8 cellular contexts compared by ENCODE assay signal in the genomic region with DNA sequence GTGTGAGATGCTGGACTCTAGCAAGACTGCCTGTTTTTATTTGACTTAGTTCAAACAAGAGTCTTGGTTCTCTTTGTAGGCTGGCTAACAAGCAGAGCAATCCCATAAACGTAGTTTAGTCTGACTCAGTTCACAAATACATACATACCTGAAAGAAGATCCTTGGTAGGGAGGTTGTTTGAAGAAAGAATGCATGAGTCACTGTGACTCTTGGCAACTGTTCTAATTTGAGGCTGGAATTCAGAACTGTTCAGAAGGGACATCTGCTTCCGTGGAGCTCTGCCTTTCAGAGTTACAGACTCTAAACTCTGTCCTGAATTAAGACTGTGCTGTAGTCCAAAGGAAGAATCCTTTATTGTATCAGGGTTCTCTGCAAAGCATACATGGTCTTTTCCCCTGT. TPM values are rescaled to one million over a fixed set of nuclear protein-coding genes. Genes with fewer than 3 reads are reported as not detected.
DNase-seq lines count a peak whose midpoint lies in the region; ATAC-seq and TF ChIP-seq lines count a peak whose summit lies in the region.

No MANE protein-coding gene starts in this region.

- intact Hi-C loops in CD4-positive, alpha-beta T cell (cut with DNase I, micrococcal nuclease) = no loop called here

- H3K4me3 ChIP-seq in BJ (ENCODE audit: low read depth, low read length) (no peak overlapping the region), epithelial cell of proximal tubule (ENCODE audit: low read depth, low read length) (no peak overlapping the region)

- CTCF ChIA-PET in BJ (lab: Yijun Ruan, JAX) = interaction anchor here (0.9 to 2.2 kb wide), 2 partner anchors 10 to 315 kb away, joined by 3 to 9 read pairs; no protein-coding TSS in a partner anchor
- CTCF ChIA-PET in CD4-positive, alpha-beta T cell (lab: Charles Lee) = no interaction called here

- H3K9me3 Mint-ChIP-seq in CD4-positive, alpha-beta T cell = no peaks in the 10 kb centered on the region

- no peak overlapping the region for H3K27ac ChIP-seq in CD4-positive, alpha-beta T cell (ENCODE audit: low read depth, low read length)

- no peaks in the 10 kb centered on the region for H3K27me3 Mint-ChIP-seq in CD4-positive, alpha-beta T cell

- no peaks in the 10 kb centered on the region for H3K27me3 ChIP-seq in BJ (ENCODE audit: control insufficient read depth, insufficient read depth, low read length)
- no peaks in the 10 kb centered on the region for H3K27me3 ChIP-seq in CD4-positive, alpha-beta T cell (ENCODE audit: control insufficient read depth, insufficient read depth, low read length)

- TF ChIP-seq CTCF in BJ (IDR thresholded peaks at IDR 0.05; ENCODE audit: insufficient read depth, low read depth, low read length) (no peak), epithelial cell of proximal tubule (conservative IDR thresholded peaks at IDR 0.05; ENCODE audit: low read depth, low read length) (no peak)
- TF ChIP-seq CTCF in CD4-positive, alpha-beta T cell (IDR thresholded peaks at IDR 0.05) = no peak

- DNase-seq in BJ (ENCODE audit: low read depth) (peak; percentile 97), NCI-H774 (lab: John Stamatoyannopoulos, UW) (peak; percentile 27), epithelial cell of proximal tubule (ENCODE audit: low read depth) (peak; percentile 92), myocyte (ENCODE audit: low read depth) (peak; percentile 97), UCSD-AML1 (lab: John Stamatoyannopoulos, UW; ENCODE audit: unreplicated experiment) (no peak)
- no peak for DNase-seq in CD4-positive, alpha-beta T cell

- peaks cover 4% of the 10 kb centered on the region for H3K4me1 Mint-ChIP-seq in CD4-positive, alpha-beta T cell (ENCODE audit: low read depth)

- H3K4me3 Mint-ChIP-seq in CD4-positive, alpha-beta T cell = no peak overlapping the region

- no peak overlapping the region for H3K27ac Mint-ChIP-seq in CD4-positive, alpha-beta T cell

- peaks cover 58% of the 10 kb centered on the region for H3K36me3 Mint-ChIP-seq in CD4-positive, alpha-beta T cell (ENCODE audit: low read depth)

- ATAC-seq in HG02884 (IDR thresholded peaks at IDR 0.05; ENCODE audit: unreplicated experiment) (no peak), GM18870 (IDR thresholded peaks at IDR 0.05; ENCODE audit: unreplicated experiment) (no peak)
- ATAC-seq in CD4-positive, alpha-beta T cell (ENCODE audit: poor library complexity) = no peak

- no peaks in the 10 kb centered on the region for H3K36me3 ChIP-seq in BJ (ENCODE audit: control insufficient read depth, insufficient read depth, low read length)

- H3K9me3 ChIP-seq in CD4-positive, alpha-beta T cell (ENCODE audit: control insufficient read depth, low read length) = no peaks in the 10 kb centered on the region

- POLR2A ChIA-PET in BJ (lab: Charles Lee) = interaction anchor here (0.7 kb wide), 1 partner anchor 1265 kb away, joined by 4 read pairs; no protein-coding TSS in a partner anchor
- POLR2A ChIA-PET in CD4-positive, alpha-beta T cell (lab: Charles Lee) = no interaction called here

RNA-seq across cellular contexts. Expression of a gene that starts 32.2 kb away (rescaled TPM):
- polyA plus RNA-seq in BJ (2011; rRNA removed) = 10.3 and 11.2 TPM in 2 replicates
- polyA minus RNA-seq in BJ (2011; rRNA and poly(A)+ RNA removed) = 35.6 and 47.0 TPM in 2 replicates
- total RNA-seq in epithelial cell of proximal tubule (15.1 and 24.6 TPM in 2 replicates), myocyte (54.0 and 55.6 TPM in 2 replicates)
- 28.6 TPM for polyA plus RNA-seq in myocyte (2012)
- total RNA-seq in CD4-positive, alpha-beta T cell = 10 to 100 TPM; 31.9 to 35.1 TPM

RNA-seq across cellular contexts. Expression of a gene that starts 32.5 kb away (rescaled TPM):
- polyA plus RNA-seq in BJ (2011; rRNA removed) = 93.8 and 133 TPM in 2 replicates
- 49.0 and 76.2 TPM in 2 replicates for polyA minus RNA-seq in BJ (2011; rRNA and poly(A)+ RNA removed)
- total RNA-seq in epithelial cell of proximal tubule = 46.8 and 79.5 TPM in 2 replicates
- total RNA-seq in myocyte = 217 and 282 TPM in 2 replicates
- 267 TPM for polyA plus RNA-seq in myocyte (2012)
- 10 to 100 TPM; 13.7 to 16.3 TPM for total RNA-seq in CD4-positive, alpha-beta T cell

Comparison
In these comparisons a context has a peak if more than half of its experiments do, and no peak if none do; other contexts are left out.
1. DNase-seq: peak in BJ (single experiment), NCI-H774 (single experiment), epithelial cell of proximal tubule (single experiment) and myocyte (single experiment); none in UCSD-AML1 (single experiment) and CD4-positive, alpha-beta T cell (0 of 10).